Comparison of ENCODE assay signal across 2 cellular contexts in genomic region chr1:226482975-226483660, GRCh38.
TF ChIP-seq lines count a peak whose summit lies in the region.

No MANE protein-coding gene starts in this region.

TF ChIP-seq in SK-N-SH, 30 proteins besides CTCF, POLR2A, EP300 and RAD21:
- TF ChIP-seq MXI1 (IDR thresholded peaks at IDR 0.05; ENCODE audit: low read depth, low read length) (peak; percentile 33; the same call in 1 of the 2 replicates), FOSL2 (IDR thresholded peaks at IDR 0.05; ENCODE audit: borderline replicate concordance, low read depth) (no peak)
TF ChIP-seq in SK-N-SH: peak in this region for 1.

TF ChIP-seq in SK-N-SH treated with all-trans-retinoic acid at 6 μM for 48 hours, 23 proteins besides CTCF, POLR2A, EP300 and RAD21:
- TF ChIP-seq ZNF8 (CRISPR knock-in tag; IDR thresholded peaks at IDR 0.05), result no peak
- TF ChIP-seq ISL1 (CRISPR knock-in tag; IDR thresholded peaks at IDR 0.05), result no peak
- no peak for TF ChIP-seq SNAI2 (CRISPR knock-in tag; IDR thresholded peaks at IDR 0.05)
- no peak for TF ChIP-seq CREB5 (CRISPR knock-in tag; IDR thresholded peaks at IDR 0.05; ENCODE audit: low read depth)
- no peak for TF ChIP-seq ZC3H10 (CRISPR knock-in tag; IDR thresholded peaks at IDR 0.05)
- no peak for TF ChIP-seq ZNF565 (CRISPR knock-in tag; conservative IDR thresholded peaks at IDR 0.05; ENCODE audit: low read depth)
- no peak for TF ChIP-seq TOX (CRISPR knock-in tag; IDR thresholded peaks at IDR 0.05; ENCODE audit: borderline replicate concordance)
- TF ChIP-seq, protein P1, sequence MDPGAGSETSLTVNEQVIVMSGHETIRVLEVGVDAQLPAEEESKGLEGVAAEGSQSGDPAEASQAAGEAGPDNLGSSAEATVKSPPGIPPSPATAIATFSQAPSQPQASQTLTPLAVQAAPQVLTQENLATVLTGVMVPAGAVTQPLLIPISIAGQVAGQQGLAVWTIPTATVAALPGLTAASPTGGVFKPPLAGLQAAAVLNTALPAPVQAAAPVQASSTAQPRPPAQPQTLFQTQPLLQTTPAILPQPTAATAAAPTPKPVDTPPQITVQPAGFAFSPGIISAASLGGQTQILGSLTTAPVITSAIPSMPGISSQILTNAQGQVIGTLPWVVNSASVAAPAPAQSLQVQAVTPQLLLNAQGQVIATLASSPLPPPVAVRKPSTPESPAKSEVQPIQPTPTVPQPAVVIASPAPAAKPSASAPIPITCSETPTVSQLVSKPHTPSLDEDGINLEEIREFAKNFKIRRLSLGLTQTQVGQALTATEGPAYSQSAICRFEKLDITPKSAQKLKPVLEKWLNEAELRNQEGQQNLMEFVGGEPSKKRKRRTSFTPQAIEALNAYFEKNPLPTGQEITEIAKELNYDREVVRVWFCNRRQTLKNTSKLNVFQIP (CRISPR knock-in tag; IDR thresholded peaks at IDR 0.05; ENCODE audit: borderline replicate concordance, low read depth), result no peak
- TF ChIP-seq ESRRG (CRISPR knock-in tag; IDR thresholded peaks at IDR 0.05), result no peak
- TF ChIP-seq ARNTL (CRISPR knock-in tag; IDR thresholded peaks at IDR 0.05; ENCODE audit: borderline replicate concordance, low read depth), result no peak
- TF ChIP-seq OSR1 (CRISPR knock-in tag; IDR thresholded peaks at IDR 0.05), result no peak
- no peak for TF ChIP-seq TSHZ2 (CRISPR knock-in tag; IDR thresholded peaks at IDR 0.05)
- TF ChIP-seq TCF4 (CRISPR knock-in tag; IDR thresholded peaks at IDR 0.05; ENCODE audit: borderline replicate concordance), result no peak
- TF ChIP-seq ZNF70 (CRISPR knock-in tag; IDR thresholded peaks at IDR 0.05), result no peak
- no peak for TF ChIP-seq CSDC2 (CRISPR knock-in tag; IDR thresholded peaks at IDR 0.05)
- no peak for TF ChIP-seq ZFP3 (CRISPR knock-in tag; IDR thresholded peaks at IDR 0.05)
- no peak for TF ChIP-seq ZFP30 (CRISPR knock-in tag; IDR thresholded peaks at IDR 0.05)
- no peak for TF ChIP-seq GLIS3 (CRISPR knock-in tag; IDR thresholded peaks at IDR 0.05)
- no peak for TF ChIP-seq PPARA (CRISPR knock-in tag; IDR thresholded peaks at IDR 0.05; ENCODE audit: borderline replicate concordance)
- no peak for TF ChIP-seq BACH2 (CRISPR knock-in tag; IDR thresholded peaks at IDR 0.05; ENCODE audit: borderline replicate concordance)
TF ChIP-seq in SK-N-SH treated with all-trans-retinoic acid at 6 μM for 48 hours: peak in this region for 0.
